ENCODE assay signal across 26 cellular contexts in genomic region chr7:157499121-157499834, GRCh38.
DNase-seq lines count a peak whose midpoint lies in the region; TF ChIP-seq lines count a peak whose summit lies in the region.
"Had no signal": no experiment of that assay in that cellular context is flagged by ENCODE, and none has a peak within 500 bp of the region (broad histone marks: within the 10 kb centered on the region; RNA-seq: fewer than 3 reads in every experiment).

No MANE protein-coding gene starts in this region.

- H2BK120ac ChIP-seq in trophoblast cell (ENCODE audit: insufficient read depth, low read length, poor library complexity), result no peak overlapping the region

- intact Hi-C loops in CD14-positive monocyte (cut with micrococcal nuclease), result loop anchor here in 1 of 2 donors (10.0 kb wide), 1 partner anchor 356 kb away; no protein-coding TSS in a partner anchor

- H3K4me3 Mint-ChIP-seq in CD14-positive monocyte (no peak overlapping the region), chondrocyte (ENCODE audit: unreplicated experiment) (no peak overlapping the region), osteocyte (ENCODE audit: unreplicated experiment) (no peak overlapping the region)

- H3K4me3 ChIP-seq in trophoblast cell (ENCODE audit: low read depth, low read length) (no peak overlapping the region), tibial nerve (no peak overlapping the region)
- H3K4me3 ChIP-seq: adrenal gland, dorsolateral prefrontal cortex, gastroesophageal sphincter, hepatocyte, pancreas, SK-N-MC, thoracic aorta had no signal

- H3K23ac ChIP-seq in trophoblast cell (ENCODE audit: low read length), result no peak overlapping the region

- H3K36me3 Mint-ChIP-seq in CD14-positive monocyte, result no peaks in the 10 kb centered on the region
- peaks cover 1% of the 10 kb centered on the region for H3K36me3 Mint-ChIP-seq in chondrocyte (ENCODE audit: low read depth)
- H3K36me3 Mint-ChIP-seq in osteocyte (ENCODE audit: unreplicated experiment), result no peaks in the 10 kb centered on the region
- H3K36me3 Mint-ChIP-seq: brain; CD8-positive, alpha-beta memory T cell; naive B cell had no signal

- H4K91ac ChIP-seq in trophoblast cell (ENCODE audit: low read depth, low read length), result no peak overlapping the region

- H3K4me1 ChIP-seq in trophoblast cell (ENCODE audit: control insufficient read depth in 1 of 2, insufficient read depth in 2 of 2, low read length in 2 of 2) (no peaks in the 10 kb centered on the region), tibial nerve (no peaks in the 10 kb centered on the region)
- H3K4me1 ChIP-seq: adrenal gland, gastroesophageal sphincter, pancreas had no signal

- H3K4me2 ChIP-seq in trophoblast cell (ENCODE audit: low read length), result no peak overlapping the region
- H3K4me2 ChIP-seq: hepatocyte had no signal

- H3K27me3 Mint-ChIP-seq in CD14-positive monocyte (ENCODE audit: low read depth in 3 of 3) (peaks cover 12 to 20% (median 20%) of the 10 kb centered on the region in 3 donors), chondrocyte (ENCODE audit: low read depth) (peaks cover under 1% of the 10 kb centered on the region), osteocyte (ENCODE audit: unreplicated experiment) (no peaks in the 10 kb centered on the region)

- TF ChIP-seq CTCF in CD14-positive monocyte (IDR thresholded peaks at IDR 0.05) (no peak), chondrocyte (IDR thresholded peaks at IDR 0.05) (no peak), osteocyte (IDR thresholded peaks at IDR 0.05) (no peak), tibial nerve (IDR thresholded peaks at IDR 0.05) (no peak)

- no peak overlapping the region for H4K12ac ChIP-seq in trophoblast cell (ENCODE audit: low read depth, low read length)

- H3K27ac ChIP-seq in trophoblast cell (ENCODE audit: low read depth, low read length) (no peak overlapping the region), tibial nerve (no peak overlapping the region)
- H3K27ac ChIP-seq: adrenal gland, dorsolateral prefrontal cortex, gastroesophageal sphincter, hepatocyte, pancreas, SK-N-MC, thoracic aorta had no signal

- no peak overlapping the region for H2AK5ac ChIP-seq in trophoblast cell (ENCODE audit: low read length)

- H3K36me3 ChIP-seq in trophoblast cell (ENCODE audit: control insufficient read depth in 1 of 2, insufficient read depth in 2 of 2, low read length in 2 of 2), result no peaks in the 10 kb centered on the region
- no peaks in the 10 kb centered on the region for H3K36me3 ChIP-seq in tibial nerve
- H3K36me3 ChIP-seq: adrenal gland, gastroesophageal sphincter, pancreas, thoracic aorta had no signal

- no peaks in the 10 kb centered on the region for H3K79me1 ChIP-seq in trophoblast cell (ENCODE audit: low read length)

- H3K9ac ChIP-seq in trophoblast cell (ENCODE audit: low read length), result no peak overlapping the region

- H3K18ac ChIP-seq in trophoblast cell (ENCODE audit: low read length), result no peak overlapping the region

- H3K4ac ChIP-seq in trophoblast cell (ENCODE audit: low read depth, low read length), result no peak overlapping the region

- H3K79me2 ChIP-seq in trophoblast cell (ENCODE audit: control insufficient read depth, insufficient read depth, low read length, poor library complexity), result no peaks in the 10 kb centered on the region
- H3K79me2 ChIP-seq: hepatocyte had no signal

- H4K8ac ChIP-seq in trophoblast cell (ENCODE audit: low read depth, low read length), result no peak overlapping the region

- peak; percentile 50 for DNase-seq in activated CD8-positive, alpha-beta memory T cell treated with anti-CD3 and anti-CD28 coated beads, Interleukin-2, amount 50 U/mL, for 48 hours
- no peak for DNase-seq in activated CD8-positive, alpha-beta memory T cell treated with anti-CD3 and anti-CD28 coated beads, Interleukin-2, amount 50 U/mL, for 4 hours
- peak; percentile 32 for DNase-seq in CD14-positive monocyte (ENCODE audit: low spot score)
- DNase-seq in chondrocyte (ENCODE audit: low spot score), result peak; percentile 87
- DNase-seq in osteocyte (ENCODE audit: extremely low spot score, unreplicated experiment), result peak; percentile 75
- no peak for DNase-seq in trophoblast cell
- DNase-seq in NCI-H510A treated with DMSO at 0.1 percent for 48 hours (lab: John Stamatoyannopoulos, UW), result no peak
- DNase-seq in tibial nerve (ENCODE audit: low spot score in 2 of 2), result no peak
- DNase-seq: activated CD4-positive, alpha-beta T cell treated with anti-CD3 and anti-CD28 coated beads for 1 hour; cerebellar nuclear complex; Karpas-422; left colon; naive B cell; NCI-H1436; NCI-H2107; pancreas; right cardiac atrium; stimulated activated naive CD4-positive, alpha-beta T cell had no signal

- no peak overlapping the region for H2BK5ac ChIP-seq in trophoblast cell (ENCODE audit: low read depth, low read length, poor library complexity)

- no peak for TF ChIP-seq POLR2A in tibial nerve (IDR thresholded peaks at IDR 0.05)

- H3K9me3 ChIP-seq in trophoblast cell (ENCODE audit: insufficient read depth, low read depth, low read length), result peaks cover 4% of the 10 kb centered on the region
- H3K9me3 ChIP-seq in tibial nerve, result peaks cover 0 to 11% (median 0%) of the 10 kb centered on the region in 4 donors
- H3K9me3 ChIP-seq: adrenal gland, pancreas, thoracic aorta had no signal

- no peak overlapping the region for H2BK12ac ChIP-seq in trophoblast cell (ENCODE audit: low read length)

- WGBS in trophoblast cell (ENCODE audit: extremely low coverage, insufficient coverage, insufficient read length), result no CpG with 5 or more reads among the region's 27 CpGs
- WGBS in tibial nerve, 2 donors, result 79 to 86% methylated on average over 23 of the region's 27 CpGs

- H3K27ac Mint-ChIP-seq in CD14-positive monocyte, result peak overlapping the region in 1 of 7 donors; percentile 20
- H3K27ac Mint-ChIP-seq in chondrocyte (ENCODE audit: unreplicated experiment), result no peak overlapping the region
- no peak overlapping the region for H3K27ac Mint-ChIP-seq in osteocyte (ENCODE audit: unreplicated experiment)
- H3K27ac Mint-ChIP-seq: naive B cell had no signal

- H2AFZ ChIP-seq in trophoblast cell (ENCODE audit: insufficient read depth, low read length, poor library complexity), result no peak overlapping the region
- H2AFZ ChIP-seq: hepatocyte had no signal

- H3K9me3 Mint-ChIP-seq in CD14-positive monocyte, result peaks cover 2 to 22% (median 9%) of the 10 kb centered on the region in 7 donors
- no peaks in the 10 kb centered on the region for H3K9me3 Mint-ChIP-seq in chondrocyte (ENCODE audit: low read depth)
- peaks cover 3% of the 10 kb centered on the region for H3K9me3 Mint-ChIP-seq in osteocyte (ENCODE audit: unreplicated experiment)

- H3K14ac ChIP-seq in trophoblast cell (ENCODE audit: low read length), result no peak overlapping the region

- no peaks in the 10 kb centered on the region for H3K27me3 ChIP-seq in trophoblast cell (ENCODE audit: insufficient read depth, low read length)
- no peaks in the 10 kb centered on the region for H3K27me3 ChIP-seq in tibial nerve
- H3K27me3 ChIP-seq: adrenal gland, hepatocyte, pancreas had no signal

- peaks cover 15% of the 10 kb centered on the region for H3K4me1 Mint-ChIP-seq in CD14-positive monocyte
- no peaks in the 10 kb centered on the region for H3K4me1 Mint-ChIP-seq in chondrocyte (ENCODE audit: low read depth)
- no peaks in the 10 kb centered on the region for H3K4me1 Mint-ChIP-seq in osteocyte (ENCODE audit: unreplicated experiment)

- no peak for TF ChIP-seq EP300 in tibial nerve (IDR thresholded peaks at IDR 0.05)

Comparison
In these comparisons a context has a peak if more than half of its experiments do, and no peak if none do; other contexts are left out.
1. DNase-seq: peak in activated CD8-positive, alpha-beta memory T cell treated with anti-CD3 and anti-CD28 coated beads, Interleukin-2, amount 50 U/mL, for 48 hours (single experiment), CD14-positive monocyte (single experiment), chondrocyte (single experiment) and osteocyte (single experiment); none in activated CD8-positive, alpha-beta memory T cell treated with anti-CD3 and anti-CD28 coated beads, Interleukin-2, amount 50 U/mL, for 4 hours (single experiment), trophoblast cell (0 of 2), NCI-H510A treated with DMSO at 0.1 percent for 48 hours (single experiment) and tibial nerve (0 of 2).